Comparison of ENCODE assay signal across 9 cellular contexts in the genomic region with DNA sequence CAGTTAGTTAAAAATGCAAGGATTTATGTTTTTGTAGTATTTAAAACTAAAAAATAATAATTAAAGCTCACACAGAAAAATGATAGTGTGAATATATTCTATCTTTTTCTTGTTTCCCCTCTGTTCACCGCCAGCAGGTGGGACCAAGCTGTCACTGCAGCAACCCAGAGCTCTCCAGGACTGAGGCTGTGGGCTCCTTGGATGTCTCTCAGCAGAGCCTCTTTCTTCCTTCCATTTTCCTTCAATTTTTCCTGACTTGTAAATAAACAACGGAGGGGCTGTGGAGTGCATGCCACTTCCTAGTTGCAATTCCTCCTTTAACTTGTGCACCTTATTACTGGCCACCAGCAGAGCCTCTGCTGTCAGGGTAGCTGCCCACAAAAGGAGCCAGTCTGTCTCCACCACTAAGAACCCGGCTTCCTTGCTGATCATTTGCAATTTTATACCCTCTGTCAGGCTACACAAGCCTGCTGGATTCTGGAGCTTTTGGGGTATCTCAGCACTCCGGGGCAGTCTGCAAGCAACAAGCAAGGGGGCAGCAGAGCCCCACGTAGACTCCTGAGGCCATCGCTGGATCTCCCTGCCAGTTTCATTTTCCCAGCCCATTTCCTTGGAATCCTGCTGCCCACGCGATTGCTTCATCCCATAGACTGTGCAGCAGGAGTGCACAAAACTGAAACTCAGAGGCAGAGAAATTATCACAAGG.
DNase-seq lines count a peak whose midpoint lies in the region; ATAC-seq, FAIRE-seq and TF ChIP-seq lines count a peak whose summit lies in the region.
"Had no signal": no experiment of that assay in that cellular context is flagged by ENCODE, and none has a peak within 500 bp of the region (broad histone marks: within the 10 kb centered on the region; RNA-seq: fewer than 3 reads in every experiment).

No MANE protein-coding gene starts in this region.

- intact Hi-C loops in pancreas (cut with DNase I) = no loop called here

- FAIRE-seq in pancreas (lab: Jason Lieb, UNC) = no peak

- H3K4me3 ChIP-seq in foreskin fibroblast (ENCODE audit: low read depth in 1 of 2, low read length in 2 of 2) (peak overlapping the region; percentile 4 to 32), pancreas (peak overlapping the region in 2 of 4 donors; percentile 16 to 34)

- H3K4me3 Mint-ChIP-seq in HFFc6 = peak overlapping the region; percentile 86
- H3K4me3 Mint-ChIP-seq: T-helper 1 cell treated with Interleukin-12 subunit alpha and Interleukin-12 subunit beta and Interleukin-4 antibody, amounts not matched to agents 30 μg/mL and 1 μg/mL, for 36 hours had no signal

- H3K27ac ChIP-seq in RWPE1 (peak overlapping the region; percentile 24; the same call in 1 of the 2 replicates), pancreas (no peak overlapping the region)

- TF ChIP-seq CTCF in HFFc6 (IDR thresholded peaks at IDR 0.05) = peak; percentile 77
- TF ChIP-seq CTCF in RWPE1 (conservative IDR thresholded peaks at IDR 0.05; ENCODE audit: low read depth) = peak; percentile 74
- TF ChIP-seq CTCF in foreskin fibroblast (IDR thresholded peaks at IDR 0.05; ENCODE audit: low read depth, low read length) = peak; percentile 19
- TF ChIP-seq CTCF in pancreas (IDR thresholded peaks at IDR 0.05) = peak; percentile 22 to 42 (median 36)

- peak overlapping the region; percentile 33 for H3K27ac Mint-ChIP-seq in HFFc6
- H3K27ac Mint-ChIP-seq: T-helper 1 cell treated with Interleukin-12 subunit alpha and Interleukin-12 subunit beta and Interleukin-4 antibody, amounts not matched to agents 30 μg/mL and 1 μg/mL, for 36 hours had no signal

- peaks cover 11% of the 10 kb centered on the region for H3K4me1 Mint-ChIP-seq in HFFc6 (ENCODE audit: low read depth)

- no peaks in the 10 kb centered on the region for H3K27me3 Mint-ChIP-seq in HFFc6 (ENCODE audit: insufficient read depth)

- H3K9me3 Mint-ChIP-seq in HFFc6 = no peaks in the 10 kb centered on the region
- H3K9me3 Mint-ChIP-seq: T-helper 1 cell treated with Interleukin-12 subunit alpha and Interleukin-12 subunit beta and Interleukin-4 antibody, amounts not matched to agents 30 μg/mL and 1 μg/mL, for 36 hours had no signal

- H3K36me3 ChIP-seq in pancreas = no peaks in the 10 kb centered on the region

- H3K27me3 ChIP-seq in pancreas = no peaks in the 10 kb centered on the region

- no peaks in the 10 kb centered on the region for H3K9me3 ChIP-seq in pancreas

- DNase-seq in HFFc6 (peak; percentile 80), RWPE1 (ENCODE audit: low spot score) (peak; percentile 45), foreskin fibroblast (peak; percentile 41 to 72), pancreas (peak; percentile 39 to 64 (median 56)), DMS79 treated with DMSO at 0.1 percent for 48 hours (lab: John Stamatoyannopoulos, UW) (no peak), activated gamma-delta T cell treated with Interleukin-2 at 50 U/mL for 16 hours (no peak), activated gamma-delta T cell (lab: John Stamatoyannopoulos, UW) (no peak)

- WGBS in pancreas, 2 donors = 13% methylated on average over 8 of the region's 8 CpGs

- POLR2A ChIA-PET in RWPE1 (lab: Yijun Ruan, JAX; ENCODE audit: low non-redundant PET) = no interaction called here

- CTCF ChIA-PET in RWPE1 (lab: Yijun Ruan, JAX) = interaction anchor here (0.7 kb wide), 1 partner anchor 245 kb away, joined by 5 read pairs; no protein-coding TSS in a partner anchor

- H3K36me3 Mint-ChIP-seq in HFFc6 (ENCODE audit: low read depth) = no peaks in the 10 kb centered on the region

- no peaks in the 10 kb centered on the region for H3K4me1 ChIP-seq in pancreas

- ATAC-seq in pancreas (peak; percentile 88 to 99 (median 97)), GM19452 (IDR thresholded peaks at IDR 0.05; ENCODE audit: unreplicated experiment) (no peak)

Comparison
In these comparisons a context has a peak if more than half of its experiments do, and no peak if none do; other contexts are left out.
1. DNase-seq: peak in HFFc6 (single experiment), RWPE1 (single experiment), foreskin fibroblast (2 of 2) and pancreas (6 of 6); none in DMS79 treated with DMSO at 0.1 percent for 48 hours (single experiment), activated gamma-delta T cell treated with Interleukin-2 at 50 U/mL for 16 hours (single experiment) and activated gamma-delta T cell (single experiment).
2. CTCF ChIP-seq: peak in every context shown above with its lines; median percentile 77 in HFFc6; 74 in RWPE1; 36 in pancreas; 19 in foreskin fibroblast.